Comparison of ENCODE assay signal across 21 cellular contexts in the genomic region with DNA sequence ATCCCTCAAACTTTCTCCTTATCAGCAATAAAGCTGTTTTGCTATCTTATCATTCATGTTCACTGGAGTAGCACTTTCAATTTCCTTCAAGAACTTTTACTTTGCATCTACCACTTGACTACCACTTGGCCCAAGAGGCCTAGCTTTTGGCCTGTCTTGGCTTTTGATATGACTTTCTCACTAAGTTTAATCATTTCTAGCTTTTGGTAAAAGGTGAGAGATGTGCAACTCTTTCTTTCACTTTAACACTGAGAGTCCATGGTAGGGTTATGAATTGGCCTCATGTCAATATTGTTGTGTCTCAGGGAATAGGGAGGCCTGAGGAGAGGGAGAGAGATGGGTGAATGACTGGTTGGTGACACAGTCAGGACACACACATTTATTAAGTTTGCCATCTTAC. TPM values are rescaled to one million over a fixed set of nuclear protein-coding genes. Genes with fewer than 3 reads are reported as not detected.
A peak's percentile ranks its signal among the peaks of the same experiment; 100 is the strongest.
DNase-seq lines count a peak whose midpoint lies in the region; ATAC-seq and TF ChIP-seq lines count a peak whose summit lies in the region.
"Had no signal": no experiment of that assay in that cellular context is flagged by ENCODE, and none has a peak within 500 bp of the region (broad histone marks: within the 10 kb centered on the region; RNA-seq: fewer than 3 reads in every experiment).

No MANE protein-coding gene starts in this region.

- H3K9me3 ChIP-seq in suprapubic skin: no peaks in the 10 kb centered on the region

- H3K9me3 Mint-ChIP-seq in activated T-cell treated with anti-CD3 and anti-CD28 coated beads, Interleukin-2, amount 50 U/mL, for 72 hours: peaks cover 3% of the 10 kb centered on the region in 2 donors
- no peaks in the 10 kb centered on the region for H3K9me3 Mint-ChIP-seq in activated T-cell treated with anti-CD3 and anti-CD28 coated beads, Interleukin-2, amount 50 U/mL, for 24 hours
- no peaks in the 10 kb centered on the region for H3K9me3 Mint-ChIP-seq in stimulated activated effector memory CD8-positive, alpha-beta T cell treated with anti-CD3 and anti-CD28 coated beads, Interleukin-12 subunit alpha, Interleukin-12 subunit beta, amount 100 ng/mL, for 72 hours
- H3K9me3 Mint-ChIP-seq: activated B cell treated with CpG ODN at 0.5 μM for 24 hours had no signal

- H3K4me3 ChIP-seq in suprapubic skin: no peak overlapping the region
- H3K4me3 ChIP-seq: BLaER1 treated with 17β-estradiol and CSF1 and Interleukin-3, amounts not matched to agents 10 nM and 100 nM had no signal

- H3K4me1 ChIP-seq in foreskin keratinocyte: no peaks in the 10 kb centered on the region
- no peaks in the 10 kb centered on the region for H3K4me1 ChIP-seq in suprapubic skin

- no peak overlapping the region for H3K4me3 Mint-ChIP-seq in activated T-cell treated with anti-CD3 and anti-CD28 coated beads, Interleukin-2, amount 50 U/mL, for 72 hours
- H3K4me3 Mint-ChIP-seq in activated T-cell treated with anti-CD3 and anti-CD28 coated beads, Interleukin-2, amount 50 U/mL, for 24 hours: no peak overlapping the region
- no peak overlapping the region for H3K4me3 Mint-ChIP-seq in stimulated activated effector memory CD8-positive, alpha-beta T cell treated with anti-CD3 and anti-CD28 coated beads, Interleukin-12 subunit alpha, Interleukin-12 subunit beta, amount 100 ng/mL, for 72 hours
- H3K4me3 Mint-ChIP-seq: activated B cell treated with CpG ODN at 0.5 μM for 24 hours; T-helper 1 cell treated with Interleukin-12 subunit alpha and Interleukin-12 subunit beta and Interleukin-4 antibody, amounts not matched to agents 30 μg/mL and 1 μg/mL, for 36 hours had no signal

- H3K27me3 Mint-ChIP-seq in activated T-cell treated with anti-CD3 and anti-CD28 coated beads, Interleukin-2, amount 50 U/mL, for 72 hours (ENCODE audit: low read depth): peaks cover 27% of the 10 kb centered on the region
- H3K27me3 Mint-ChIP-seq in activated T-cell treated with anti-CD3 and anti-CD28 coated beads, Interleukin-2, amount 50 U/mL, for 24 hours: peaks cover 7% of the 10 kb centered on the region
- H3K27me3 Mint-ChIP-seq: activated B cell treated with CpG ODN at 0.5 μM for 24 hours had no signal

- no peak for DNase-seq in activated T-cell treated with anti-CD3 and anti-CD28 coated beads, Interleukin-2, amount 50 U/mL, for 72 hours
- DNase-seq in activated T-cell treated with anti-CD3 and anti-CD28 coated beads, Interleukin-2, amount 50 U/mL, for 24 hours: no peak
- DNase-seq in stimulated activated effector memory CD8-positive, alpha-beta T cell treated with anti-CD3 and anti-CD28 coated beads, Interleukin-12 subunit alpha, Interleukin-12 subunit beta, amount 100 ng/mL, for 72 hours (ENCODE audit: low spot score in 2 of 2): no peak
- DNase-seq in foreskin keratinocyte (no peak), suprapubic skin (ENCODE audit: low spot score in 2 of 2) (no peak), medulla oblongata (ENCODE audit: extremely low spot score) (no peak)
- DNase-seq: 8988T, activated B cell treated with CpG ODN at 0.5 μM for 24 hours, activated gamma-delta T cell, amygdala, kidney glomerular epithelial cell, midbrain, NCI-H1694, SHP77 had no signal

- no peak for TF ChIP-seq CTCF in foreskin keratinocyte (conservative IDR thresholded peaks at IDR 0.05)
- TF ChIP-seq CTCF in suprapubic skin (IDR thresholded peaks at IDR 0.05): no peak

- H3K27ac ChIP-seq in foreskin keratinocyte (no peak overlapping the region), suprapubic skin (no peak overlapping the region)
- H3K27ac ChIP-seq: BLaER1 treated with 17β-estradiol and CSF1 and Interleukin-3, amounts not matched to agents 10 nM and 100 nM had no signal

- H3K36me3 Mint-ChIP-seq in activated T-cell treated with anti-CD3 and anti-CD28 coated beads, Interleukin-2, amount 50 U/mL, for 72 hours (ENCODE audit: insufficient read depth in 2 of 2): peaks cover 0 to 3% of the 10 kb centered on the region in 2 donors
- no peaks in the 10 kb centered on the region for H3K36me3 Mint-ChIP-seq in activated T-cell treated with anti-CD3 and anti-CD28 coated beads, Interleukin-2, amount 50 U/mL, for 24 hours (ENCODE audit: low read depth)
- no peaks in the 10 kb centered on the region for H3K36me3 Mint-ChIP-seq in stimulated activated effector memory CD8-positive, alpha-beta T cell treated with anti-CD3 and anti-CD28 coated beads, Interleukin-12 subunit alpha, Interleukin-12 subunit beta, amount 100 ng/mL, for 72 hours

- no peak for TF ChIP-seq EP300 in suprapubic skin (IDR thresholded peaks at IDR 0.05)

- H3K36me3 ChIP-seq in suprapubic skin: no peaks in the 10 kb centered on the region
- H3K36me3 ChIP-seq: BLaER1 treated with 17β-estradiol and CSF1 and Interleukin-3, amounts not matched to agents 10 nM and 100 nM had no signal

- H3K27me3 ChIP-seq in foreskin keratinocyte (no peaks in the 10 kb centered on the region), suprapubic skin (no peaks in the 10 kb centered on the region)
- H3K27me3 ChIP-seq: BLaER1 treated with 17β-estradiol and CSF1 and Interleukin-3, amounts not matched to agents 10 nM and 100 nM had no signal

- peaks cover 16% of the 10 kb centered on the region for H3K4me1 Mint-ChIP-seq in activated T-cell treated with anti-CD3 and anti-CD28 coated beads, Interleukin-2, amount 50 U/mL, for 72 hours (ENCODE audit: low read depth)
- no peaks in the 10 kb centered on the region for H3K4me1 Mint-ChIP-seq in activated T-cell treated with anti-CD3 and anti-CD28 coated beads, Interleukin-2, amount 50 U/mL, for 24 hours (ENCODE audit: low read depth)
- H3K4me1 Mint-ChIP-seq in stimulated activated effector memory CD8-positive, alpha-beta T cell treated with anti-CD3 and anti-CD28 coated beads, Interleukin-12 subunit alpha, Interleukin-12 subunit beta, amount 100 ng/mL, for 72 hours: no peaks in the 10 kb centered on the region
- H3K4me1 Mint-ChIP-seq: activated B cell treated with CpG ODN at 0.5 μM for 24 hours had no signal

- H3K27ac Mint-ChIP-seq in activated T-cell treated with anti-CD3 and anti-CD28 coated beads, Interleukin-2, amount 50 U/mL, for 72 hours: no peak overlapping the region
- H3K27ac Mint-ChIP-seq in activated T-cell treated with anti-CD3 and anti-CD28 coated beads, Interleukin-2, amount 50 U/mL, for 24 hours: no peak overlapping the region
- H3K27ac Mint-ChIP-seq in stimulated activated effector memory CD8-positive, alpha-beta T cell treated with anti-CD3 and anti-CD28 coated beads, Interleukin-12 subunit alpha, Interleukin-12 subunit beta, amount 100 ng/mL, for 72 hours: no peak overlapping the region
- H3K27ac Mint-ChIP-seq: activated B cell treated with CpG ODN at 0.5 μM for 24 hours; T-helper 1 cell treated with Interleukin-12 subunit alpha and Interleukin-12 subunit beta and Interleukin-4 antibody, amounts not matched to agents 30 μg/mL and 1 μg/mL, for 36 hours had no signal

- peak; percentile 83 to 86 for ATAC-seq in activated T-cell treated with anti-CD3 and anti-CD28 coated beads, Interleukin-2, amount 50 U/mL, for 72 hours (replicated peaks in 1 of 2)
- ATAC-seq in GM21825 (IDR thresholded peaks at IDR 0.05; ENCODE audit: unreplicated experiment): peak; percentile 47
- peak; percentile 73 for ATAC-seq in HG03175 (IDR thresholded peaks at IDR 0.05; ENCODE audit: unreplicated experiment)
- ATAC-seq in stimulated activated effector memory CD8-positive, alpha-beta T cell treated with anti-CD3 and anti-CD28 coated beads, Interleukin-12 subunit alpha, Interleukin-12 subunit beta, amount 100 ng/mL, for 72 hours: peak; percentile 43
- no peak for ATAC-seq in foreskin keratinocyte

- TF ChIP-seq POLR2A in suprapubic skin (IDR thresholded peaks at IDR 0.05): no peak

RNA-seq across cellular contexts. Expression of a gene that starts 31.0 kb away (rescaled TPM):
- not detected for total RNA-seq in activated T-cell treated with anti-CD3 and anti-CD28 coated beads, Interleukin-2, amount 50 U/mL, for 72 hours
- total RNA-seq in foreskin keratinocyte (not detected in 2 replicates), suprapubic skin (1 to 10 TPM in 3 of 4 donors, not detected in 1; 1.2 to 4.0 (median 1.4) TPM)
- not detected in 2 replicates for polyA plus RNA-seq in foreskin keratinocyte
- total RNA-seq: activated B cell treated with CpG ODN at 0.5 μM for 24 hours, M059J, NCI-H460, renal cortical epithelial cell had no signal
